ENCODE assay signal across 8 cellular contexts in genomic region chr19:9791073-9791367, GRCh38. TPM values are rescaled to one million over a fixed set of nuclear protein-coding genes. Genes with fewer than 3 reads are reported as not detected.
DNase-seq lines count a peak whose midpoint lies in the region; ATAC-seq and TF ChIP-seq lines count a peak whose summit lies in the region.
"Not testable (repeated sequence)": the region's sequence is repeated elsewhere in the genome, so short reads cannot be mapped to it uniquely, and the experiment has no call there.

No MANE protein-coding gene starts in this region.

- H3K36me3 Mint-ChIP-seq in activated naive CD4-positive, alpha-beta T cell treated with anti-CD3 and anti-CD28 coated beads, Interleukin-2, amount 50 U/mL, for 24 hours; immature natural killer cell; neural crest cell (ENCODE audit: low read depth); stimulated activated naive CD8-positive, alpha-beta T cell treated with anti-CD3 and anti-CD28 coated beads, Interleukin-15, Interleukin-2, amounts not matched to agents 100 ng/mL and 50 ng/mL, for 24 hours (ENCODE audit: low read depth): not testable (repeated sequence)
- peaks cover 21% of the 10 kb centered on the region for H3K36me3 Mint-ChIP-seq in effector memory CD8-positive, alpha-beta T cell (ENCODE audit: insufficient read depth)

- POLR2A ChIA-PET in AG04449 (lab: Yijun Ruan, JAX) = not testable (repeated sequence)

- not testable (repeated sequence) for H3K36me3 ChIP-seq in HUES6 (ENCODE audit: control insufficient read depth, insufficient read depth, low read length); SU-DHL-6 (ENCODE audit: low read length)

- peaks cover 21% of the 10 kb centered on the region for H3K4me1 Mint-ChIP-seq in activated naive CD4-positive, alpha-beta T cell treated with anti-CD3 and anti-CD28 coated beads, Interleukin-2, amount 50 U/mL, for 24 hours
- H3K4me1 Mint-ChIP-seq in effector memory CD8-positive, alpha-beta T cell (ENCODE audit: low read depth in 2 of 2) = peaks cover 17 to 27% of the 10 kb centered on the region in 2 donors
- H3K4me1 Mint-ChIP-seq in immature natural killer cell (peaks cover 25 to 34% of the 10 kb centered on the region in 2 donors), neural crest cell (peaks cover 27% of the 10 kb centered on the region)
- peaks cover 28% of the 10 kb centered on the region for H3K4me1 Mint-ChIP-seq in stimulated activated naive CD8-positive, alpha-beta T cell treated with anti-CD3 and anti-CD28 coated beads, Interleukin-15, Interleukin-2, amounts not matched to agents 100 ng/mL and 50 ng/mL, for 24 hours (ENCODE audit: low read depth)

- H3K4me1 ChIP-seq in HUES6 (ENCODE audit: control insufficient read depth, insufficient read depth, low read length) = peaks cover 24% of the 10 kb centered on the region

- H3K4me2 ChIP-seq in SU-DHL-6 (ENCODE audit: low read depth, low read length, poor library complexity, severe bottlenecking) = peak overlapping the region; percentile 72

- H3K79me2 ChIP-seq in SU-DHL-6 (ENCODE audit: insufficient read depth, low read length) = not testable (repeated sequence)

- not testable (repeated sequence) for TF ChIP-seq CTCF in AG04449 (IDR thresholded peaks at IDR 0.05; ENCODE audit: insufficient read depth, low read length, missing control alignments); SU-DHL-6 (IDR thresholded peaks at IDR 0.05; ENCODE audit: insufficient read depth, low read length, poor library complexity, severe bottlenecking); neural crest cell (conservative IDR thresholded peaks at IDR 0.05)

- DNase-seq in AG04449 (ENCODE audit: low read depth, low spot score); effector memory CD8-positive, alpha-beta T cell; immature natural killer cell; neural crest cell (ENCODE audit: low read depth, low spot score): not testable (repeated sequence)

- H3K9me3 Mint-ChIP-seq in activated naive CD4-positive, alpha-beta T cell treated with anti-CD3 and anti-CD28 coated beads, Interleukin-2, amount 50 U/mL, for 24 hours; effector memory CD8-positive, alpha-beta T cell; immature natural killer cell; neural crest cell; stimulated activated naive CD8-positive, alpha-beta T cell treated with anti-CD3 and anti-CD28 coated beads, Interleukin-15, Interleukin-2, amounts not matched to agents 100 ng/mL and 50 ng/mL, for 24 hours: not testable (repeated sequence)

- not testable (repeated sequence) for H2AFZ ChIP-seq in SU-DHL-6 (ENCODE audit: low read depth, low read length, severe bottlenecking)

- H3K27ac ChIP-seq in HUES6 (ENCODE audit: low read depth, low read length); SU-DHL-6 (ENCODE audit: low read depth, low read length): not testable (repeated sequence)

- H4K20me1 ChIP-seq in SU-DHL-6 (ENCODE audit: low read depth, low read length) = not testable (repeated sequence)

- not testable (repeated sequence) for H3K27ac Mint-ChIP-seq in activated naive CD4-positive, alpha-beta T cell treated with anti-CD3 and anti-CD28 coated beads, Interleukin-2, amount 50 U/mL, for 24 hours; neural crest cell (ENCODE audit: unreplicated experiment)
- peak overlapping the region; percentile 95 for H3K27ac Mint-ChIP-seq in effector memory CD8-positive, alpha-beta T cell
- peak overlapping the region in 4 of 6 donors; percentile 77 to 96 (median 92) for H3K27ac Mint-ChIP-seq in immature natural killer cell
- peak overlapping the region; percentile 36 for H3K27ac Mint-ChIP-seq in stimulated activated naive CD8-positive, alpha-beta T cell treated with anti-CD3 and anti-CD28 coated beads, Interleukin-15, Interleukin-2, amounts not matched to agents 100 ng/mL and 50 ng/mL, for 24 hours

- ATAC-seq in effector memory CD8-positive, alpha-beta T cell (replicated peaks) = not testable (repeated sequence)

- not testable (repeated sequence) for H3K9ac ChIP-seq in HUES6 (ENCODE audit: low read length)
- H3K9ac ChIP-seq in SU-DHL-6 (ENCODE audit: low read length) = peak overlapping the region; percentile 19; the same call in 1 of the 2 replicates

- H3K27me3 ChIP-seq in HUES6 (ENCODE audit: control insufficient read depth, insufficient read depth, low read length); SU-DHL-6 (ENCODE audit: low read length): not testable (repeated sequence)

- not testable (repeated sequence) for H3K9me2 ChIP-seq in SU-DHL-6 (replicated peaks; ENCODE audit: insufficient read depth, low read length)

- H3K4me3 Mint-ChIP-seq in activated naive CD4-positive, alpha-beta T cell treated with anti-CD3 and anti-CD28 coated beads, Interleukin-2, amount 50 U/mL, for 24 hours = peak overlapping the region; percentile 93
- peak overlapping the region; percentile 92 to 95 for H3K4me3 Mint-ChIP-seq in effector memory CD8-positive, alpha-beta T cell
- H3K4me3 Mint-ChIP-seq in immature natural killer cell = peak overlapping the region in 4 of 5 donors; percentile 83 to 94 (median 89)
- peak overlapping the region; percentile 87 for H3K4me3 Mint-ChIP-seq in neural crest cell
- peak overlapping the region; percentile 79 for H3K4me3 Mint-ChIP-seq in stimulated activated naive CD8-positive, alpha-beta T cell treated with anti-CD3 and anti-CD28 coated beads, Interleukin-15, Interleukin-2, amounts not matched to agents 100 ng/mL and 50 ng/mL, for 24 hours

- peaks cover 13% of the 10 kb centered on the region for H3F3A ChIP-seq in SU-DHL-6 (ENCODE audit: insufficient read depth)

- H3K27me3 Mint-ChIP-seq in activated naive CD4-positive, alpha-beta T cell treated with anti-CD3 and anti-CD28 coated beads, Interleukin-2, amount 50 U/mL, for 24 hours; effector memory CD8-positive, alpha-beta T cell; immature natural killer cell (ENCODE audit: low read depth in 3 of 3); neural crest cell (ENCODE audit: low read depth); stimulated activated naive CD8-positive, alpha-beta T cell treated with anti-CD3 and anti-CD28 coated beads, Interleukin-15, Interleukin-2, amounts not matched to agents 100 ng/mL and 50 ng/mL, for 24 hours: not testable (repeated sequence)

- peak overlapping the region; percentile 64; the same call in 1 of the 2 replicates for H3K4me3 ChIP-seq in AG04449 (ENCODE audit: low read depth, low read length)
- peak overlapping the region; percentile 32; the same call in 1 of the 2 replicates for H3K4me3 ChIP-seq in HUES6 (ENCODE audit: low read depth, low read length)
- peak overlapping the region; percentile 59 for H3K4me3 ChIP-seq in SU-DHL-6 (ENCODE audit: insufficient read depth, low read length, poor library complexity, severe bottlenecking)

- CTCF ChIA-PET in AG04449 (lab: Yijun Ruan, JAX) = interaction anchor here (0.8 to 3.9 kb wide), 7 partner anchors 158 to 586 kb away, joined by 3 to 40 read pairs (median 7); partner anchors contain the start of genes ZNF121 and ZNF561

- not testable (repeated sequence) for H3K9me3 ChIP-seq in HUES6 (ENCODE audit: control insufficient read depth, insufficient read depth, low read depth, low read length); SU-DHL-6 (ENCODE audit: insufficient read depth, low read length)

RNA-seq across cellular contexts. Expression of gene ZNF846, which starts 22.5 kb away (rescaled TPM):
- polyA plus RNA-seq in immature natural killer cell = 1 to 10 TPM; 4.5 to 7.4 (median 6.1) TPM
- 7.6 and 11.0 TPM in 2 replicates for total RNA-seq in neural crest cell

RNA-seq across cellular contexts. Expression of gene FBXL12, which starts 27.9 kb away (rescaled TPM):
- 10 to 100 TPM; 12.2 to 17.2 (median 14.2) TPM for polyA plus RNA-seq in immature natural killer cell
- 32.7 and 33.1 TPM in 2 replicates for total RNA-seq in neural crest cell

RNA-seq across cellular contexts. Expression of gene UBL5, which starts 36.7 kb away (rescaled TPM):
- polyA plus RNA-seq in immature natural killer cell = 1,000 to 10,000 TPM in 1 of 3 donors, 100 to 1,000 TPM in 2; 610 to 1,222 (median 775) TPM
- total RNA-seq in neural crest cell = 366 and 373 TPM in 2 replicates

RNA-seq across cellular contexts. Expression of gene PIN1, which starts 44.1 kb away (rescaled TPM):
- 100 to 1,000 TPM; 143 to 227 (median 183) TPM for polyA plus RNA-seq in immature natural killer cell
- 117 and 127 TPM in 2 replicates for total RNA-seq in neural crest cell
